ENCODE assay signal across 19 cellular contexts in the genomic region with DNA sequence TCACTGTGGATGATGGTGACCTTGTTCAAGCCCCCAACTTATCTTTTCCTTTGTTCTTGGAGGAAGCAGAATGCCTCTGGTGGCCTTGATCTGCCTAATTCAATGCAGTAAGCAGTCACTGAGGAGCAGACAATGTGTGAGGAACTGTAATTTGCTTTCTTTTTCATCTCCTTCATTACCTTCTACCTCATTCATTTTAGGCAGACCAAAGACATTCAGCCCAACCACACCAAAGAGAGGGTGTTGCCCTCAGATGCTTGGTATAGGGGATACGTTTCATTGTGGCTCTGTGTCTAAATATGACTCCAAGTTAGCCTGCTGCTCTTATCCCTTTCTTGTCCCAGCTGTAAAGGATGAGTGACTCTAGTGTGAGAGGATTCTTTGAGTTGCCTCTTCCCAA. TPM values are rescaled to one million over a fixed set of nuclear protein-coding genes. Genes with fewer than 3 reads are reported as not detected.
A peak's percentile ranks its signal among the peaks of the same experiment; 100 is the strongest.
DNase-seq lines count a peak whose midpoint lies in the region; ATAC-seq and TF ChIP-seq lines count a peak whose summit lies in the region.
"Had no signal": no experiment of that assay in that cellular context is flagged by ENCODE, and none has a peak within 500 bp of the region (broad histone marks: within the 10 kb centered on the region; RNA-seq: fewer than 3 reads in every experiment).

No MANE protein-coding gene starts in this region.

- no peak overlapping the region for H3K4me3 ChIP-seq in body of pancreas
- H3K4me3 ChIP-seq: GM23338 had no signal

- H3K27ac Mint-ChIP-seq in T-helper 2 cell treated with Interferon-gamma antibody and Interleukin-4, amounts not matched to agents 5 μg/mL and 100 μg/mL, for 36 hours, result peak overlapping the region; percentile 42
- no peak overlapping the region for H3K27ac Mint-ChIP-seq in activated naive CD8-positive, alpha-beta T cell
- H3K27ac Mint-ChIP-seq in activated naive CD8-positive, alpha-beta T cell treated with anti-CD3 and anti-CD28 coated beads, Interleukin-2, amount 50 U/mL, for 24 hours, result no peak overlapping the region
- H3K27ac Mint-ChIP-seq in activated T-helper 2 cell treated with anti-CD3 and anti-CD28 coated beads, Interferon-gamma antibody, Interleukin-2, Interleukin-4, amounts not matched to agents 10 μg/mL and 5 μg/mL and 100 μg/mL, durations not matched to agents 14 hours and 24 hours and 36 hours, result peak overlapping the region; percentile 18
- H3K27ac Mint-ChIP-seq: GM23338 had no signal

- no peak overlapping the region for H3K4me3 Mint-ChIP-seq in T-helper 2 cell treated with Interferon-gamma antibody and Interleukin-4, amounts not matched to agents 5 μg/mL and 100 μg/mL, for 36 hours
- H3K4me3 Mint-ChIP-seq in activated naive CD8-positive, alpha-beta T cell, result peak overlapping the region; percentile 54
- H3K4me3 Mint-ChIP-seq in activated naive CD8-positive, alpha-beta T cell treated with anti-CD3 and anti-CD28 coated beads, Interleukin-2, amount 50 U/mL, for 24 hours, result no peak overlapping the region
- H3K4me3 Mint-ChIP-seq in activated T-helper 2 cell treated with anti-CD3 and anti-CD28 coated beads, Interferon-gamma antibody, Interleukin-2, Interleukin-4, amounts not matched to agents 10 μg/mL and 5 μg/mL and 100 μg/mL, durations not matched to agents 14 hours and 24 hours and 36 hours (ENCODE audit: low read depth), result no peak overlapping the region
- H3K4me3 Mint-ChIP-seq: CD14-positive monocyte, GM23338 had no signal

- no peak for ATAC-seq in activated naive CD8-positive, alpha-beta T cell treated with anti-CD3 and anti-CD28 coated beads, Interleukin-2, amount 50 U/mL, for 24 hours
- ATAC-seq in GM21447 (IDR thresholded peaks at IDR 0.05; ENCODE audit: unreplicated experiment), result no peak
- ATAC-seq in body of pancreas, result no peak
- ATAC-seq: GM23338, Panc1 had no signal

- 89% methylated on average over 1 of the region's 1 CpG for WGBS in body of pancreas, 2 donors

- no peaks in the 10 kb centered on the region for H3K9me3 Mint-ChIP-seq in T-helper 2 cell treated with Interferon-gamma antibody and Interleukin-4, amounts not matched to agents 5 μg/mL and 100 μg/mL, for 36 hours
- H3K9me3 Mint-ChIP-seq in activated naive CD8-positive, alpha-beta T cell (ENCODE audit: low read depth), result no peaks in the 10 kb centered on the region
- H3K9me3 Mint-ChIP-seq in activated naive CD8-positive, alpha-beta T cell treated with anti-CD3 and anti-CD28 coated beads, Interleukin-2, amount 50 U/mL, for 24 hours, result no peaks in the 10 kb centered on the region
- H3K9me3 Mint-ChIP-seq in activated T-helper 2 cell treated with anti-CD3 and anti-CD28 coated beads, Interferon-gamma antibody, Interleukin-2, Interleukin-4, amounts not matched to agents 10 μg/mL and 5 μg/mL and 100 μg/mL, durations not matched to agents 14 hours and 24 hours and 36 hours, result no peaks in the 10 kb centered on the region
- H3K9me3 Mint-ChIP-seq: CD14-positive monocyte had no signal

- peaks cover 34% of the 10 kb centered on the region for H3K36me3 Mint-ChIP-seq in T-helper 2 cell treated with Interferon-gamma antibody and Interleukin-4, amounts not matched to agents 5 μg/mL and 100 μg/mL, for 36 hours (ENCODE audit: low read depth)
- H3K36me3 Mint-ChIP-seq in activated naive CD8-positive, alpha-beta T cell, result peaks cover 10% of the 10 kb centered on the region
- peaks cover 50% of the 10 kb centered on the region for H3K36me3 Mint-ChIP-seq in activated naive CD8-positive, alpha-beta T cell treated with anti-CD3 and anti-CD28 coated beads, Interleukin-2, amount 50 U/mL, for 24 hours (ENCODE audit: low read depth)
- peaks cover 57% of the 10 kb centered on the region for H3K36me3 Mint-ChIP-seq in activated T-helper 2 cell treated with anti-CD3 and anti-CD28 coated beads, Interferon-gamma antibody, Interleukin-2, Interleukin-4, amounts not matched to agents 10 μg/mL and 5 μg/mL and 100 μg/mL, durations not matched to agents 14 hours and 24 hours and 36 hours (ENCODE audit: low read depth)

- intact Hi-C loops in activated T-helper 2 cell treated with anti-CD3 and anti-CD28 coated beads, Interferon-gamma antibody, Interleukin-2, Interleukin-4, amounts not matched to agents 10 μg/mL and 5 μg/mL and 100 μg/mL, durations not matched to agents 14 hours and 24 hours and 36 hours (cut with micrococcal nuclease), result no loop called here
- intact Hi-C loops in body of pancreas (cut with DNase I), result no loop called here

- H3K27me3 Mint-ChIP-seq in T-helper 2 cell treated with Interferon-gamma antibody and Interleukin-4, amounts not matched to agents 5 μg/mL and 100 μg/mL, for 36 hours (ENCODE audit: low read depth), result no peaks in the 10 kb centered on the region
- H3K27me3 Mint-ChIP-seq in activated naive CD8-positive, alpha-beta T cell, result no peaks in the 10 kb centered on the region
- H3K27me3 Mint-ChIP-seq in activated naive CD8-positive, alpha-beta T cell treated with anti-CD3 and anti-CD28 coated beads, Interleukin-2, amount 50 U/mL, for 24 hours, result no peaks in the 10 kb centered on the region
- H3K27me3 Mint-ChIP-seq in activated T-helper 2 cell treated with anti-CD3 and anti-CD28 coated beads, Interferon-gamma antibody, Interleukin-2, Interleukin-4, amounts not matched to agents 10 μg/mL and 5 μg/mL and 100 μg/mL, durations not matched to agents 14 hours and 24 hours and 36 hours (ENCODE audit: low read depth), result no peaks in the 10 kb centered on the region

- TF ChIP-seq POLR2A in body of pancreas (IDR thresholded peaks at IDR 0.05), result no peak

- H3K27me3 ChIP-seq in body of pancreas, result no peaks in the 10 kb centered on the region

- H3K9me3 ChIP-seq in body of pancreas, result no peaks in the 10 kb centered on the region
- H3K9me3 ChIP-seq: Caco-2 had no signal

- peaks cover 31% of the 10 kb centered on the region for H3K4me1 Mint-ChIP-seq in T-helper 2 cell treated with Interferon-gamma antibody and Interleukin-4, amounts not matched to agents 5 μg/mL and 100 μg/mL, for 36 hours (ENCODE audit: low read depth)
- H3K4me1 Mint-ChIP-seq in activated naive CD8-positive, alpha-beta T cell (ENCODE audit: low read depth), result peaks cover 71% of the 10 kb centered on the region
- H3K4me1 Mint-ChIP-seq in activated naive CD8-positive, alpha-beta T cell treated with anti-CD3 and anti-CD28 coated beads, Interleukin-2, amount 50 U/mL, for 24 hours, result peaks cover 50% of the 10 kb centered on the region
- H3K4me1 Mint-ChIP-seq in activated T-helper 2 cell treated with anti-CD3 and anti-CD28 coated beads, Interferon-gamma antibody, Interleukin-2, Interleukin-4, amounts not matched to agents 10 μg/mL and 5 μg/mL and 100 μg/mL, durations not matched to agents 14 hours and 24 hours and 36 hours (ENCODE audit: low read depth), result peaks cover 21% of the 10 kb centered on the region

- H3K27ac ChIP-seq in body of pancreas, result no peak overlapping the region

- DNase-seq in T-helper 2 cell treated with Interferon-gamma antibody and Interleukin-4, amounts not matched to agents 5 μg/mL and 100 μg/mL, for 36 hours (ENCODE audit: low spot score), result no peak
- DNase-seq in T-helper 2 cell, result no peak
- DNase-seq in activated naive CD8-positive, alpha-beta T cell treated with anti-CD3 and anti-CD28 coated beads, Interleukin-2, amount 50 U/mL, for 24 hours, result no peak
- DNase-seq in activated T-helper 2 cell treated with anti-CD3 and anti-CD28 coated beads, Interferon-gamma antibody, Interleukin-2, Interleukin-4, amounts not matched to agents 10 μg/mL and 5 μg/mL and 100 μg/mL, durations not matched to agents 14 hours and 24 hours and 36 hours (ENCODE audit: low spot score), result no peak
- DNase-seq in NCI-H1436 (lab: John Stamatoyannopoulos, UW), result no peak
- no peak for DNase-seq in body of pancreas
- DNase-seq: 8988T, Caco-2, GDM1, HCEC 1CT, NCI-H1105, NCI-H1694, NCI-H2081 treated with DMSO at 0.1 percent for 48 hours had no signal

- no peak for TF ChIP-seq CTCF in body of pancreas (IDR thresholded peaks at IDR 0.05)

- no peaks in the 10 kb centered on the region for H3K36me3 ChIP-seq in body of pancreas (replicated peaks in 1 of 2; ENCODE audit: insufficient read depth in 1 of 2, low read depth in 2 of 2)

- H3K4me1 ChIP-seq in body of pancreas, result peaks cover 36% of the 10 kb centered on the region

RNA-seq across cellular contexts. Expression of a gene that starts 15.3 kb away (rescaled TPM):
- total RNA-seq in activated T-helper 2 cell treated with anti-CD3 and anti-CD28 coated beads, Interferon-gamma antibody, Interleukin-2, Interleukin-4, amounts not matched to agents 10 μg/mL and 5 μg/mL and 100 μg/mL, durations not matched to agents 14 hours and 24 hours and 36 hours, result 83.0 and 86.5 TPM in 2 replicates
- total RNA-seq in body of pancreas, result 10 to 100 TPM; 18.2 to 33.6 TPM

RNA-seq across cellular contexts. Expression of a gene that starts 15.4 kb away (rescaled TPM):
- total RNA-seq in activated T-helper 2 cell treated with anti-CD3 and anti-CD28 coated beads, Interferon-gamma antibody, Interleukin-2, Interleukin-4, amounts not matched to agents 10 μg/mL and 5 μg/mL and 100 μg/mL, durations not matched to agents 14 hours and 24 hours and 36 hours, result 38.0 and 40.3 TPM in 2 replicates
- total RNA-seq in body of pancreas, result 10 to 100 TPM; 32.2 to 32.3 TPM

RNA-seq across cellular contexts. Expression of a gene that starts 34.8 kb away (rescaled TPM):
- total RNA-seq in activated T-helper 2 cell treated with anti-CD3 and anti-CD28 coated beads, Interferon-gamma antibody, Interleukin-2, Interleukin-4, amounts not matched to agents 10 μg/mL and 5 μg/mL and 100 μg/mL, durations not matched to agents 14 hours and 24 hours and 36 hours, result 0.21 TPM in 1 of 2 replicates, not detected in the other
- total RNA-seq in body of pancreas, result 10 to 100 TPM in 1 of 2 donors, 1 to 10 TPM in 1; 4.9 to 22.1 TPM
- total RNA-seq: Daoy, GM23338 had no signal

Comparison
In these comparisons a context has a peak if more than half of its experiments do, and no peak if none do; other contexts are left out.
1. H3K27ac Mint-ChIP-seq: peak in T-helper 2 cell treated with Interferon-gamma antibody and Interleukin-4, amounts not matched to agents 5 μg/mL and 100 μg/mL, for 36 hours (single experiment) and activated T-helper 2 cell treated with anti-CD3 and anti-CD28 coated beads, Interferon-gamma antibody, Interleukin-2, Interleukin-4, amounts not matched to agents 10 μg/mL and 5 μg/mL and 100 μg/mL, durations not matched to agents 14 hours and 24 hours and 36 hours (single experiment); none in activated naive CD8-positive, alpha-beta T cell (single experiment) and activated naive CD8-positive, alpha-beta T cell treated with anti-CD3 and anti-CD28 coated beads, Interleukin-2, amount 50 U/mL, for 24 hours (single experiment).